ENCODE assay signal across 8 cellular contexts in genomic region chr2:113248997-113249770, GRCh38. TPM values are rescaled to one million over a fixed set of nuclear protein-coding genes. Genes with fewer than 3 reads are reported as not detected.
DNase-seq lines count a peak whose midpoint lies in the region; ATAC-seq and TF ChIP-seq lines count a peak whose summit lies in the region.

No MANE protein-coding gene starts in this region.

- H3K9me3 ChIP-seq in A673 (ENCODE audit: low read depth, low read length, poor library complexity, severe bottlenecking) (no peaks in the 10 kb centered on the region), Loucy (ENCODE audit: insufficient read depth, low read depth, low read length) (no peaks in the 10 kb centered on the region), upper lobe of right lung (no peaks in the 10 kb centered on the region)

- no TSS peak for BruUV-seq in A673 (replicated peaks; lab: Mats Ljungman, UMichigan)

- H3F3A ChIP-seq in Loucy (ENCODE audit: low read depth): peaks cover 5% of the 10 kb centered on the region; the same call in 1 of the 2 replicates

- H3K4me2 ChIP-seq in Loucy (ENCODE audit: low read depth, low read length, poor library complexity, severe bottlenecking): no peak overlapping the region

- H3K4me3 ChIP-seq in A673 (ENCODE audit: low read depth, low read length, poor library complexity, severe bottlenecking): no peak overlapping the region
- no peak overlapping the region for H3K4me3 ChIP-seq in Loucy (ENCODE audit: low read length, poor library complexity, severe bottlenecking)
- H3K4me3 ChIP-seq in upper lobe of right lung: no peak overlapping the region

- no peaks in the 10 kb centered on the region for H4K20me1 ChIP-seq in Loucy (ENCODE audit: insufficient read depth, low read length, poor library complexity, severe bottlenecking)

- TF ChIP-seq CTCF in A673 (conservative IDR thresholded peaks at IDR 0.05; ENCODE audit: low read depth, low read length) (peak; percentile 95), Loucy (conservative IDR thresholded peaks at IDR 0.05; ENCODE audit: low read length) (peak; percentile 99), upper lobe of right lung (IDR thresholded peaks at IDR 0.05) (peak; percentile 91)

- H3K27me3 ChIP-seq in A673 (replicated peaks; ENCODE audit: insufficient read depth, low read depth, low read length, poor library complexity) (no peaks in the 10 kb centered on the region), Loucy (ENCODE audit: insufficient read depth, low read length, poor library complexity, severe bottlenecking) (no peaks in the 10 kb centered on the region), upper lobe of right lung (no peaks in the 10 kb centered on the region)

- H3K79me2 ChIP-seq in Loucy (ENCODE audit: insufficient read depth, low read length): no peaks in the 10 kb centered on the region

- CTCF ChIA-PET in A673 (lab: Charles Lee): interaction anchor here (0.8 to 1.8 kb wide), 3 partner anchors 9 to 111 kb away, joined by 3 to 14 read pairs (median 11); no protein-coding TSS in a partner anchor

- no peaks in the 10 kb centered on the region for H3K9me2 ChIP-seq in Loucy (replicated peaks; ENCODE audit: low read depth, low read length)

- H2AFZ ChIP-seq in Loucy (ENCODE audit: low read length): peak overlapping the region; percentile 99

- H3K36me3 Mint-ChIP-seq in activated naive CD4-positive, alpha-beta T cell treated with anti-CD3 and anti-CD28 coated beads, Interleukin-2, amount 50 U/mL, for 72 hours: no peaks in the 10 kb centered on the region

- peak overlapping the region; percentile 1 for H3K9ac ChIP-seq in Loucy (ENCODE audit: low read depth, low read length, poor library complexity, severe bottlenecking)

- POLR2A ChIA-PET in A673 (lab: Charles Lee; ENCODE audit: low non-redundant PET): no interaction called here

- H3K36me3 ChIP-seq in A673 (ENCODE audit: insufficient read depth, low read length, poor library complexity, severe bottlenecking) (no peaks in the 10 kb centered on the region), Loucy (ENCODE audit: insufficient read depth, low read length) (no peaks in the 10 kb centered on the region), upper lobe of right lung (no peaks in the 10 kb centered on the region)

- no peaks in the 10 kb centered on the region for H3K4me1 ChIP-seq in A673 (ENCODE audit: insufficient read depth, low read length, poor library complexity, severe bottlenecking)
- peaks cover 40% of the 10 kb centered on the region for H3K4me1 ChIP-seq in Loucy (ENCODE audit: insufficient read depth, low read length, poor library complexity, severe bottlenecking)
- no peaks in the 10 kb centered on the region for H3K4me1 ChIP-seq in upper lobe of right lung

- intact Hi-C loops in A673 (cut with micrococcal nuclease; ENCODE audit: unreplicated experiment) (loop anchor here (1.0 to 5.0 kb wide), 3 partner anchors 44 to 121 kb away; no protein-coding TSS in a partner anchor), head of caudate nucleus (cut with DNase I) (loop anchor here (10.0 kb wide), 1 partner anchor 126 kb away; no protein-coding TSS in a partner anchor), posterior vena cava (cut with DNase I) (loop anchor here (2.0 to 5.0 kb wide), 3 partner anchors 47 to 123 kb away; no protein-coding TSS in a partner anchor), upper lobe of right lung (cut with DNase I) (loop anchor here (5.0 kb wide), 1 partner anchor 123 kb away; no protein-coding TSS in a partner anchor)

- H3K27ac ChIP-seq in A673 (ENCODE audit: low read depth, low read length, poor library complexity, severe bottlenecking) (no peak overlapping the region), upper lobe of right lung (no peak overlapping the region)

- ATAC-seq in GM18867 (IDR thresholded peaks at IDR 0.05; ENCODE audit: unreplicated experiment): peak; percentile 65
- peak; percentile 81 to 82 for ATAC-seq in activated naive CD4-positive, alpha-beta T cell treated with anti-CD3 and anti-CD28 coated beads, Interleukin-2, amount 50 U/mL, for 72 hours
- peak; percentile 91 for ATAC-seq in upper lobe of right lung

- no peak overlapping the region for H3K27ac Mint-ChIP-seq in activated naive CD4-positive, alpha-beta T cell treated with anti-CD3 and anti-CD28 coated beads, Interleukin-2, amount 50 U/mL, for 72 hours

- DNase-seq in A673 (ENCODE audit: low spot score) (peak; percentile 80), SKM-1 (lab: John Stamatoyannopoulos, UW; ENCODE audit: unreplicated experiment) (peak; percentile 54), head of caudate nucleus (peak; percentile 53 to 88 (median 78)), posterior vena cava (ENCODE audit: low spot score) (peak; percentile 94), upper lobe of right lung (peak; percentile 88)
- DNase-seq in activated naive CD4-positive, alpha-beta T cell treated with anti-CD3 and anti-CD28 coated beads, Interleukin-2, amount 50 U/mL, for 72 hours (ENCODE audit: low spot score in 2 of 2): peak; percentile 81 to 83

- H3K9me3 Mint-ChIP-seq in activated naive CD4-positive, alpha-beta T cell treated with anti-CD3 and anti-CD28 coated beads, Interleukin-2, amount 50 U/mL, for 72 hours: no peaks in the 10 kb centered on the region

RNA-seq across cellular contexts. Expression of gene PAX8, which starts 29.5 kb away (rescaled TPM):
- total RNA-seq in A673 (2021): 3.1 and 3.2 TPM in 2 replicates
- 1 to 10 TPM in 1 of 2 donors, under 1 TPM in 1; 0.35 to 1.3 TPM for total RNA-seq in activated naive CD4-positive, alpha-beta T cell treated with anti-CD3 and anti-CD28 coated beads, Interleukin-2, amount 50 U/mL, for 72 hours
- total RNA-seq in posterior vena cava: 1 to 10 TPM in 1 of 2 donors, under 1 TPM in 1; 0.19 to 3.6 TPM
- 1.6 TPM for total RNA-seq in upper lobe of right lung
